In genomic region chr5:172479034-172479783, GRCh38 we compare ENCODE assay signal across 8 cellular contexts. TPM values are rescaled to one million over a fixed set of nuclear protein-coding genes. Genes with fewer than 3 reads are reported as not detected.
DNase-seq lines count a peak whose midpoint lies in the region; ATAC-seq and TF ChIP-seq lines count a peak whose summit lies in the region.

No MANE protein-coding gene starts in this region.

- H3K9ac ChIP-seq in colonic mucosa (ENCODE audit: low read depth in 2 of 2, low read length in 2 of 2) = no peak overlapping the region

- H3K4me3 ChIP-seq in colonic mucosa = no peak overlapping the region

- no peaks in the 10 kb centered on the region for H3K27me3 ChIP-seq in colonic mucosa

- TF ChIP-seq CTCF in GM10248 (IDR thresholded peaks at IDR 0.05; ENCODE audit: control extremely low read depth, extremely low read depth, low read depth, missing control alignments) (peak; percentile 76), colonic mucosa (IDR thresholded peaks at IDR 0.05) (peak; percentile 78)

- peak; percentile 85 for DNase-seq in GM10248 (ENCODE audit: extremely low spot score)
- DNase-seq in NCI-H2227 treated with DMSO at 0.1 percent for 48 hours (lab: John Stamatoyannopoulos, UW) = peak; percentile 50
- peak; percentile 39 for DNase-seq in activated CD4-positive, CD25-positive, alpha-beta regulatory T cell treated with anti-CD3 and anti-CD28 coated beads, Interleukin-2, amount 50 U/mL, for 72 hours
- peak; percentile 89 for DNase-seq in colonic mucosa
- DNase-seq in kidney tubule cell (ENCODE audit: low spot score) = peak; percentile 89
- peak; percentile 53 to 55 for DNase-seq in stimulated activated CD4-positive, alpha-beta T cell treated with anti-CD3 and anti-CD28 coated beads, Interleukin-2, amount 100 ng/mL, for 48 hours

- H3K9me3 ChIP-seq in colonic mucosa = no peaks in the 10 kb centered on the region

- no peaks in the 10 kb centered on the region for H3K4me1 ChIP-seq in colonic mucosa

- intact Hi-C loops in colonic mucosa (cut with DNase I) = loop anchor here (5.0 kb wide), 1 partner anchor 468 kb away; no protein-coding TSS in a partner anchor

- ATAC-seq in HG03064 (IDR thresholded peaks at IDR 0.05; ENCODE audit: low read depth, unreplicated experiment) (peak; percentile 75), GM21528 (IDR thresholded peaks at IDR 0.05; ENCODE audit: low FRiP score, unreplicated experiment) (no peak)

- no peak overlapping the region for H3K27ac ChIP-seq in colonic mucosa

- POLR2A ChIA-PET in GM10248 (lab: Yijun Ruan, JAX) = no interaction called here

- H3K36me3 ChIP-seq in colonic mucosa = no peaks in the 10 kb centered on the region

- CTCF ChIA-PET in GM10248 (lab: Yijun Ruan, JAX) = interaction anchor here (0.8 to 7.0 kb wide), 8 partner anchors 14 to 236 kb away, joined by 3 to 49 read pairs (median 4); no protein-coding TSS in a partner anchor

RNA-seq across cellular contexts. Expression of gene SH3PXD2B, which starts 24.9 kb away (rescaled TPM):
- 10 to 100 TPM; 12.2 to 13.2 TPM for total RNA-seq in colonic mucosa

Comparison
In these comparisons a context has a peak if more than half of its experiments do, and no peak if none do; other contexts are left out.
1. DNase-seq: peak in every context shown above with its lines; median percentile 89 in colonic mucosa; 89 in kidney tubule cell; 85 in GM10248; 54 in stimulated activated CD4-positive, alpha-beta T cell treated with anti-CD3 and anti-CD28 coated beads, Interleukin-2, amount 100 ng/mL, for 48 hours; 50 in NCI-H2227 treated with DMSO at 0.1 percent for 48 hours; 39 in activated CD4-positive, CD25-positive, alpha-beta regulatory T cell treated with anti-CD3 and anti-CD28 coated beads, Interleukin-2, amount 50 U/mL, for 72 hours.